Comparison of ENCODE assay signal across 27 cellular contexts in the genomic region with DNA sequence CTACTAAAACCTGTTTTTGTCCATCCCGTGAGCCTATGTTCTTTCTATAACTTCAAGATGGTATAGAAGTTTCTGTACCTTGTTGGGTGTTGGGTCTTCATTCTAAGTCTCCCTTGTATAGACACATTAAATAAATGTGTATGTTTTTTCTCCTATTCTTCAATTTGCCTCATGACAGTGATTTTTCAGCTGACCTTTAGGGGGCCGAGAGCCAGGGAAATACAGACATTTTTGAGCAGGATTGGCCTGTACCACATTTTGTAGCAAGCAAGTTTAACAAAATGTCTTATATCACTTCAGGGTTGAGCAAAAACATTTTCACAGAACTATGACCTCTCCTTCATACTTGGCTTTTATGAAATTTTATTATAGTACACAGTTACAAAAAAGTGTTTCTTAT.
"Had no signal": no experiment of that assay in that cellular context is flagged by ENCODE, and none has a peak within 500 bp of the region (broad histone marks: within the 10 kb centered on the region; RNA-seq: fewer than 3 reads in every experiment).

No MANE protein-coding gene starts in this region.

- H3K4me1 ChIP-seq: esophagus squamous epithelium, left ventricle myocardium inferior, prostate gland, stomach, thyroid gland had no signal

- H3K27me3 Mint-ChIP-seq: activated B cell treated with CpG ODN at 0.5 μM for 24 hours; activated CD8-positive, alpha-beta T cell treated with anti-CD3 and anti-CD28 coated beads for 36 hours; activated naive CD8-positive, alpha-beta T cell; central memory CD8-positive, alpha-beta T cell; dendritic cell treated with granulocyte-macrophage colony-stimulating factor and Interleukin-4, amounts not matched to agents 40 ng/mL and 50 ng/mL, for 4 days; natural killer cell treated with Interleukin-12 subunit alpha and Interleukin-12 subunit beta and Interleukin-15 and Interleukin-18, amount 100 ng/mL, for 72 hours; stimulated activated naive B cell treated with anti-CD40 and anti-IgM and Interleukin-4, amounts not matched to agents 10 μg/mL and 1 μg/mL and 100 μg/mL, for 72 hours had no signal

- H3K4me3 ChIP-seq: esophagus squamous epithelium, left ventricle myocardium inferior, lung, mucosa of descending colon, ovary, prostate gland, stomach, thyroid gland had no signal

- H3K36me3 ChIP-seq: esophagus squamous epithelium, left ventricle myocardium inferior, ovary, prostate gland, stomach, thyroid gland had no signal

- DNase-seq: activated B cell treated with CpG ODN at 0.5 μM for 24 hours; activated CD4-positive, alpha-beta T cell treated with anti-CD3 and anti-CD28 coated beads, Interleukin-2, amount 50 U/mL, for 1 hour; activated CD8-positive, alpha-beta T cell treated with anti-CD3 and anti-CD28 coated beads for 36 hours; activated naive CD4-positive, alpha-beta T cell; activated T-cell treated with anti-CD3 and anti-CD28 coated beads, Interleukin-2, amount 50 U/mL, for 4 hours; anterior cingulate cortex; esophagus squamous epithelium; foreskin melanocyte; islet precursor cell; left ventricle myocardium inferior; mucosa of descending colon; ovary; retina; stimulated activated CD4-positive, alpha-beta T cell treated with anti-CD3 and anti-CD28 coated beads, Interleukin-15, amount 100 ng/mL, for 24 hours; stimulated activated CD4-positive, alpha-beta T cell treated with anti-CD3 and anti-CD28 coated beads, Interleukin-2, amount 100 ng/mL, for 24 hours; stimulated activated naive B cell treated with anti-CD40 and anti-IgM and Interleukin-4, amounts not matched to agents 10 μg/mL and 1 μg/mL and 100 μg/mL, for 72 hours; stomach; thyroid gland had no signal

- H3K4me1 Mint-ChIP-seq: activated B cell treated with CpG ODN at 0.5 μM for 24 hours; central memory CD8-positive, alpha-beta T cell; stimulated activated naive B cell treated with anti-CD40 and anti-IgM and Interleukin-4, amounts not matched to agents 10 μg/mL and 1 μg/mL and 100 μg/mL, for 72 hours had no signal

- H3K27ac Mint-ChIP-seq: activated B cell treated with CpG ODN at 0.5 μM for 24 hours; activated CD8-positive, alpha-beta T cell treated with anti-CD3 and anti-CD28 coated beads for 36 hours; activated naive CD8-positive, alpha-beta T cell; activated T-helper 2 cell treated with anti-CD3 and anti-CD28 coated beads, Interferon-gamma antibody, Interleukin-2, Interleukin-4, amounts not matched to agents 10 μg/mL and 5 μg/mL and 100 μg/mL, durations not matched to agents 14 hours and 24 hours and 36 hours; dendritic cell treated with granulocyte-macrophage colony-stimulating factor and Interleukin-4, amounts not matched to agents 40 ng/mL and 50 ng/mL, for 4 days; natural killer cell treated with Interleukin-12 subunit alpha and Interleukin-12 subunit beta and Interleukin-15 and Interleukin-18, amount 100 ng/mL, for 72 hours; stimulated activated naive B cell treated with anti-CD40 and anti-IgM and Interleukin-4, amounts not matched to agents 10 μg/mL and 1 μg/mL and 100 μg/mL, for 72 hours; T-helper 2 cell treated with Interferon-gamma antibody and Interleukin-4, amounts not matched to agents 5 μg/mL and 100 μg/mL, for 36 hours had no signal

- H3K9me3 ChIP-seq: esophagus squamous epithelium, left ventricle myocardium inferior, mucosa of descending colon, ovary, prostate gland, thyroid gland had no signal

- H3K36me3 Mint-ChIP-seq: activated naive CD8-positive, alpha-beta T cell; stimulated activated naive B cell treated with anti-CD40 and anti-IgM and Interleukin-4, amounts not matched to agents 10 μg/mL and 1 μg/mL and 100 μg/mL, for 72 hours had no signal

- H3K9me3 Mint-ChIP-seq: activated B cell treated with CpG ODN at 0.5 μM for 24 hours; dendritic cell treated with granulocyte-macrophage colony-stimulating factor and Interleukin-4, amounts not matched to agents 40 ng/mL and 50 ng/mL, for 4 days had no signal

- H3K27ac ChIP-seq: epithelial cell of prostate, esophagus squamous epithelium, left ventricle myocardium inferior, ovary, prostate gland, stomach, thyroid gland had no signal

- ATAC-seq: activated CD8-positive, alpha-beta T cell treated with anti-CD3 and anti-CD28 coated beads for 36 hours; activated T-cell treated with anti-CD3 and anti-CD28 coated beads, Interleukin-2, amount 50 U/mL, for 4 hours; mucosa of descending colon; natural killer cell treated with Interleukin-12 subunit alpha and Interleukin-12 subunit beta and Interleukin-15 and Interleukin-18, amount 100 ng/mL, for 72 hours; stimulated activated naive B cell treated with anti-CD40 and anti-IgM and Interleukin-4, amounts not matched to agents 10 μg/mL and 1 μg/mL and 100 μg/mL, for 72 hours had no signal

- H3K4me3 Mint-ChIP-seq: activated B cell treated with CpG ODN at 0.5 μM for 24 hours; activated CD8-positive, alpha-beta T cell treated with anti-CD3 and anti-CD28 coated beads for 36 hours; activated naive CD8-positive, alpha-beta T cell; activated T-cell treated with anti-CD3 and anti-CD28 coated beads, Interleukin-2, amount 50 U/mL, for 4 hours; central memory CD8-positive, alpha-beta T cell; dendritic cell treated with granulocyte-macrophage colony-stimulating factor and Interleukin-4, amounts not matched to agents 40 ng/mL and 50 ng/mL, for 4 days; natural killer cell treated with Interleukin-12 subunit alpha and Interleukin-12 subunit beta and Interleukin-15 and Interleukin-18, amount 100 ng/mL, for 72 hours; stimulated activated naive B cell treated with anti-CD40 and anti-IgM and Interleukin-4, amounts not matched to agents 10 μg/mL and 1 μg/mL and 100 μg/mL, for 72 hours; T-helper 2 cell treated with Interferon-gamma antibody and Interleukin-4, amounts not matched to agents 5 μg/mL and 100 μg/mL, for 36 hours had no signal

- H3K27me3 ChIP-seq: esophagus squamous epithelium, ovary, stomach, thyroid gland had no signal
